Comparison of ENCODE assay signal across 8 cellular contexts in the genomic region with DNA sequence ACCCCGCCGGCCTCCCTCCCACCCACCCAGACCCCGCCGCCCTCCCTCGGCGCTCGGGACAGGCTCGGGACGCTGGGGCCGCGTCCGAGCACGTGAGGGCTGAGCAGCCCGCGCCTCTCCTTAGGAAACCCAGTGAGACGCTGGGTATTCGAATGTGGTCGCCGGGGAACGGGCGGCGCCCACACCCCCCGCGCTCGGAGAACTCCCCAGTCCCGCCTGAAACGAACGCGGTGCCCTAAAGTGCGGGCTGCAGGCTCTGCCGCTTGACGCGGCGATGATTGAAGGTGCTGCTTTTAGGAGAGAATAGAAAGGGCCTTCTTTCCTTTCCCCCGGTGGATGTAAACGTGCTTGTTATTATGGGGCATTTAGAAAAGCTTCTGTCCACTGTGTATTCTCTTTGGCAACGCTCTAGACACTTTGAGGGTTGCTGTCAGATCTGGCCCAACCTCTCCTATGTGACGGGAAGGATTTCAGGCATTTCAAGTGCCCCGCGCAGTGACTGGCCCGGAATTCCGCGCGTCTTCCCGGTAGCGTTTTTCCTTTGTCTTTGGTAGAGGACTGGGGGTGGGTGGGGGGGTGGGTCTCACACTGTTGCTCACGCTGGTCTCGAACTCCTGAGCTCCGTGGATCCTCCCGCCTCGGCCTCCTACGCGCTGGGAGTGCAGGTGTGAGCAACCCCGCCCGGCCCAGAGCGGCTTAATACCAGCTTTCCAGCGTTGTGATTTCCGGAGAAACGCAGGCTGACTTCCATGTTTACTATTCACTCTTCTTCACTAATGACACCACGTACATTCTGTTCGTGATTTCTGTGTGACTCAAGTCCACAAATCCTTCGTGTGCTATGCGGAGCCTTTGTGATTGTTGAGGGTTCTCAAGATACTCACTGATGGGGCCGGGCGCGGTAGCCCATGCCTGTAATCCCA. TPM values are rescaled to one million over a fixed set of nuclear protein-coding genes. Genes with fewer than 3 reads are reported as not detected.
A peak's percentile ranks its signal among the peaks of the same experiment; 100 is the strongest.
DNase-seq lines count a peak whose midpoint lies in the region; ATAC-seq and TF ChIP-seq lines count a peak whose summit lies in the region.

No MANE protein-coding gene starts in this region.

- H3K27me3 ChIP-seq in DND-41 (ENCODE audit: insufficient read depth, low read length, poor library complexity) (no peaks in the 10 kb centered on the region), HCT116 (ENCODE audit: insufficient read depth, low read length) (no peaks in the 10 kb centered on the region), NT2/D1 (ENCODE audit: insufficient read depth, insufficient read length) (peaks cover 23% of the 10 kb centered on the region), ovary (no peaks in the 10 kb centered on the region)

- H3K4me1 ChIP-seq in DND-41 (ENCODE audit: insufficient read depth, low read length) (peaks cover 34% of the 10 kb centered on the region), HCT116 (ENCODE audit: control insufficient read depth in 1 of 2, insufficient read depth in 2 of 2, low read length in 2 of 2) (peaks cover 34 to 47% of the 10 kb centered on the region in 2 experiments), NT2/D1 (ENCODE audit: insufficient read depth, insufficient read length) (peaks cover 20% of the 10 kb centered on the region), ovary (ENCODE audit: insufficient read depth) (peaks cover 3% of the 10 kb centered on the region)

- H3K36me3 ChIP-seq in DND-41 (ENCODE audit: insufficient read depth, low read length) (no peaks in the 10 kb centered on the region), HCT116 (ENCODE audit: control insufficient read depth in 1 of 2, insufficient read depth in 2 of 2, low read length in 2 of 2) (no peaks in the 10 kb centered on the region), NT2/D1 (ENCODE audit: insufficient read depth, insufficient read length, low read length) (no peaks in the 10 kb centered on the region), ovary (no peaks in the 10 kb centered on the region)

- no peak for TF ChIP-seq CTCF in DND-41 (IDR thresholded peaks at IDR 0.05; ENCODE audit: borderline replicate concordance, extremely low read depth, low read length, poor library complexity, severe bottlenecking)
- no peak for TF ChIP-seq CTCF in HCT116 (IDR thresholded peaks at IDR 0.05 in 2 of 3, conservative IDR thresholded peaks at IDR 0.05 in 1 of 3; ENCODE audit: borderline replicate concordance in 1 of 3, insufficient read depth in 1 of 3, low read depth in 2 of 3, low read length in 2 of 3)
- no peak for TF ChIP-seq CTCF in ovary (IDR thresholded peaks at IDR 0.05)

- H3K9me3 ChIP-seq in DND-41 (ENCODE audit: insufficient read depth, low read length, severe bottlenecking) (no peaks in the 10 kb centered on the region), HCT116 (ENCODE audit: control insufficient read depth in 1 of 2, insufficient read depth in 1 of 2, low read depth in 1 of 2, low read length in 2 of 2) (no peaks in the 10 kb centered on the region), NT2/D1 (ENCODE audit: insufficient read depth, low read length) (no peaks in the 10 kb centered on the region), ovary (no peaks in the 10 kb centered on the region)

- no TSS peak for BruUV-seq in HCT116 (replicated peaks; lab: Mats Ljungman, UMichigan)

- 4 to 5% (median 4%) methylated on average over 48 to 66 of the region's 66 CpGs for WGBS in ovary, 3 donors

- H3K9ac ChIP-seq in DND-41 (ENCODE audit: low read depth, low read length) (peak overlapping the region; percentile 85), HCT116 (ENCODE audit: low read length) (peak overlapping the region; percentile 25; the same call in 1 of the 2 replicates), NT2/D1 (ENCODE audit: insufficient read length, low read depth) (peak overlapping the region; percentile 87)

- TF ChIP-seq EP300 in ovary (IDR thresholded peaks at IDR 0.05), result no peak

- no peaks in the 10 kb centered on the region for H3K9me2 ChIP-seq in HCT116 (ENCODE audit: insufficient read depth)

- intact Hi-C loops in HCT116 (cut with micrococcal nuclease), result no loop called here
- intact Hi-C loops in ovary (cut with DNase I), result loop anchor here in 3 of 4 donors (5.0 to 10.0 kb wide), 3 partner anchors 55 to 143 kb away; a partner anchor contains a TSS

- no peak for TF ChIP-seq POLR2A in HCT116 (IDR thresholded peaks at IDR 0.05; ENCODE audit: borderline replicate concordance, extremely low read depth, insufficient read depth, insufficient read length)
- no peak for TF ChIP-seq POLR2A in ovary (IDR thresholded peaks at IDR 0.05)

- no peak for TF ChIP-seq RAD21 in HCT116 (IDR thresholded peaks at IDR 0.05; ENCODE audit: low read depth)

- ATAC-seq in DND-41 (ENCODE audit: insufficient read depth, low read depth), result peak; percentile 59
- no peak for ATAC-seq in HCT116
- no peak for ATAC-seq in GM21528 (IDR thresholded peaks at IDR 0.05; ENCODE audit: low FRiP score, unreplicated experiment)

- H4K20me1 ChIP-seq in DND-41 (ENCODE audit: insufficient read depth, low read length) (no peaks in the 10 kb centered on the region), HCT116 (ENCODE audit: insufficient read depth) (no peaks in the 10 kb centered on the region)

- H3K79me2 ChIP-seq in DND-41 (ENCODE audit: insufficient read depth, low read length) (peaks cover 6% of the 10 kb centered on the region; the same call in 1 of the 2 replicates), HCT116 (ENCODE audit: insufficient read depth, low read length) (no peaks in the 10 kb centered on the region)

- peak overlapping the region; percentile 93 for H3K4me2 ChIP-seq in DND-41 (ENCODE audit: insufficient read depth, low read length)
- H3K4me2 ChIP-seq in HCT116 (ENCODE audit: low read length), result peak overlapping the region; percentile 62

- H2AFZ ChIP-seq in DND-41 (ENCODE audit: low read depth, low read length), result peak overlapping the region; percentile 84
- no peak overlapping the region for H2AFZ ChIP-seq in HCT116 (ENCODE audit: low read depth, low read length, poor library complexity, severe bottlenecking)

- RAD21 ChIA-PET in HCT116 (lab: Charles Lee; ENCODE audit: low non-redundant PET in 1 of 2, low total read pairs in 2 of 2, uncharacterized antibody in 2 of 2, unreplicated experiment in 2 of 2), result no interaction called here

- peak; percentile 65 for DNase-seq in DND-41
- no peak for DNase-seq in HCT116 (ENCODE audit: low read depth, low spot score)
- no peak for DNase-seq in NT2/D1 (ENCODE audit: low read depth, low spot score)
- peak; percentile 80 for DNase-seq in activated effector memory CD4-positive, alpha-beta T cell treated with anti-CD3 and anti-CD28 coated beads, Interleukin-2, amount 50 U/mL, for 16 hours
- peak; percentile 42 for DNase-seq in foreskin melanocyte
- peak in 4 of 5 donors; percentile 52 to 71 (median 66) for DNase-seq in ovary
- no peak for DNase-seq in amniotic stem cell (lab: John Stamatoyannopoulos, UW)

- peak overlapping the region; percentile 78 for H3K27ac ChIP-seq in DND-41 (ENCODE audit: low read length)
- H3K27ac ChIP-seq in HCT116 (ENCODE audit: low read depth, low read length), result no peak overlapping the region
- H3K27ac ChIP-seq in ovary, result peak overlapping the region in 1 of 2 donors; percentile 71

- CTCF ChIA-PET in HCT116 (lab: Charles Lee), result no interaction called here

- POLR2A ChIA-PET in HCT116 (lab: Charles Lee), result no interaction called here

- H3K4me3 ChIP-seq in DND-41 (ENCODE audit: low read depth in 1 of 2, low read length in 2 of 2), result peak overlapping the region; percentile 39 to 67
- peak overlapping the region; percentile 15 to 25; a peak in 2 of 4 replicates for H3K4me3 ChIP-seq in HCT116 (replicated peaks in 1 of 2; ENCODE audit: low read depth in 1 of 2, low read length in 2 of 2)
- H3K4me3 ChIP-seq in NT2/D1 (ENCODE audit: insufficient read length, low read depth), result peak overlapping the region; percentile 43
- peak overlapping the region; percentile 65 for H3K4me3 ChIP-seq in ovary

TF ChIP-seq in HCT116, 20 proteins besides CTCF, POLR2A, EP300 and RAD21:
- TF ChIP-seq POLR2AphosphoS5 (IDR thresholded peaks at IDR 0.05; ENCODE audit: low read depth, low read length), result no peak
- no peak for TF ChIP-seq SRF (IDR thresholded peaks at IDR 0.05; ENCODE audit: low read depth)
- TF ChIP-seq, protein P1, sequence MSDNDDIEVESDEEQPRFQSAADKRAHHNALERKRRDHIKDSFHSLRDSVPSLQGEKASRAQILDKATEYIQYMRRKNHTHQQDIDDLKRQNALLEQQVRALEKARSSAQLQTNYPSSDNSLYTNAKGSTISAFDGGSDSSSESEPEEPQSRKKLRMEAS (IDR thresholded peaks at IDR 0.05), result peak; percentile 60

RNA-seq across cellular contexts. Expression of a gene that starts 21.8 kb away (rescaled TPM):
- total RNA-seq in HCT116 (2021; ENCODE audit: unreplicated experiment), result 122 TPM
- 55.3 and 55.9 TPM in 2 replicates for polyA plus RNA-seq in HCT116 (2012)
- total RNA-seq in ovary, result 10 to 100 TPM; 27.2 to 67.6 (median 48.2) TPM
- 10 to 100 TPM; 19.1 to 28.8 TPM for polyA plus RNA-seq in ovary

RNA-seq across cellular contexts. Expression of a gene that starts 39.2 kb away (rescaled TPM):
- total RNA-seq in HCT116 (2021; ENCODE audit: unreplicated experiment) (91.8 TPM), ovary (10 to 100 TPM; 39.7 to 52.7 (median 49.8) TPM)
- polyA plus RNA-seq in HCT116 (2012), result 191 and 192 TPM in 2 replicates
- 10 to 100 TPM; 29.6 to 37.8 TPM for polyA plus RNA-seq in ovary

RNA-seq across cellular contexts. Expression of a gene that starts 47.2 kb away (rescaled TPM):
- 95.4 TPM for total RNA-seq in HCT116 (2021; ENCODE audit: unreplicated experiment)
- 76.0 and 79.8 TPM in 2 replicates for polyA plus RNA-seq in HCT116 (2012)
- total RNA-seq in ovary, result 100 to 1,000 TPM in 1 of 7 donors, 10 to 100 TPM in 6; 44.4 to 101 (median 73.1) TPM
- polyA plus RNA-seq in ovary, result 10 to 100 TPM; 34.0 to 56.4 TPM

Comparison
In these comparisons a context has a peak if more than half of its experiments do, and no peak if none do; other contexts are left out.
1. DNase-seq: peak in DND-41 (single experiment), activated effector memory CD4-positive, alpha-beta T cell treated with anti-CD3 and anti-CD28 coated beads, Interleukin-2, amount 50 U/mL, for 16 hours (single experiment), foreskin melanocyte (single experiment) and ovary (4 of 5); none in HCT116 (single experiment), NT2/D1 (single experiment) and amniotic stem cell (single experiment).
2. H3K9ac ChIP-seq: peak in every context shown above with its lines; median percentile 87 in NT2/D1; 85 in DND-41; 25 in HCT116.
3. Peak in every context shown above with its lines, with median percentiles within 50 percentile points of each other: H3K4me3 ChIP-seq.